In genomic region chr17:35069311-35069710, GRCh38 we compare ENCODE assay signal across 11 cellular contexts. TPM values are rescaled to one million over a fixed set of nuclear protein-coding genes. Genes with fewer than 3 reads are reported as not detected.
DNase-seq lines count a peak whose midpoint lies in the region; ATAC-seq and TF ChIP-seq lines count a peak whose summit lies in the region.
"Had no signal": no experiment of that assay in that cellular context is flagged by ENCODE, and none has a peak within 500 bp of the region (broad histone marks: within the 10 kb centered on the region; RNA-seq: fewer than 3 reads in every experiment).

No MANE protein-coding gene starts in this region.

- H3K36me3 ChIP-seq in mucosa of descending colon (ENCODE audit: low read depth): no peaks in the 10 kb centered on the region

- no peak for DNase-seq in CD14-positive monocyte (ENCODE audit: low spot score)
- DNase-seq in HFFc6: peak; percentile 41
- no peak for DNase-seq in caudate nucleus (lab: John Stamatoyannopoulos, UW)
- DNase-seq in mucosa of descending colon: no peak
- DNase-seq in GOT3 (lab: John Stamatoyannopoulos, UW): no peak
- DNase-seq in NCI-H2029 treated with DMSO at 0.1 percent for 48 hours (lab: John Stamatoyannopoulos, UW): no peak
- DNase-seq: activated T-cell treated with anti-CD3 and anti-CD28 coated beads for 4 hours; NCI-H510A treated with DMSO at 0.1 percent for 48 hours; stimulated activated CD8-positive, alpha-beta memory T cell treated with anti-CD3 and anti-CD28 coated beads, Interleukin-4, amount 100 ng/mL, for 48 hours had no signal

- no peak overlapping the region for H3K4me3 ChIP-seq in mucosa of descending colon

- peak; percentile 26 for ATAC-seq in mucosa of descending colon
- ATAC-seq in HG02970 (IDR thresholded peaks at IDR 0.05; ENCODE audit: low FRiP score, unreplicated experiment): no peak
- no peak for ATAC-seq in GM18868 (IDR thresholded peaks at IDR 0.05; ENCODE audit: unreplicated experiment)

- intact Hi-C loops in CD14-positive monocyte (cut with micrococcal nuclease): no loop called here
- intact Hi-C loops in mucosa of descending colon (cut with DNase I, micrococcal nuclease): no loop called here

- peak overlapping the region in 6 of 7 donors; percentile 25 to 78 (median 42) for H3K27ac Mint-ChIP-seq in CD14-positive monocyte
- H3K27ac Mint-ChIP-seq in HFFc6: peak overlapping the region; percentile 19

- TF ChIP-seq CTCF in CD14-positive monocyte (IDR thresholded peaks at IDR 0.05): no peak
- TF ChIP-seq CTCF in HFFc6 (IDR thresholded peaks at IDR 0.05): no peak
- TF ChIP-seq CTCF in mucosa of descending colon (IDR thresholded peaks at IDR 0.05): no peak

- H3K4me1 Mint-ChIP-seq in CD14-positive monocyte (peaks cover 71% of the 10 kb centered on the region), HFFc6 (ENCODE audit: low read depth) (peaks cover 33% of the 10 kb centered on the region)

- no peak overlapping the region for H3K4me3 Mint-ChIP-seq in CD14-positive monocyte
- H3K4me3 Mint-ChIP-seq in HFFc6: no peak overlapping the region

- H3K4me1 ChIP-seq in mucosa of descending colon (ENCODE audit: low read depth): peaks cover 12% of the 10 kb centered on the region

- no peaks in the 10 kb centered on the region for H3K9me3 ChIP-seq in mucosa of descending colon

- H3K9me3 Mint-ChIP-seq in CD14-positive monocyte (no peaks in the 10 kb centered on the region), HFFc6 (no peaks in the 10 kb centered on the region)

- H3K27ac ChIP-seq in caudate nucleus (ENCODE audit: low read depth, low read length): peak overlapping the region; percentile 27

- H3K27me3 Mint-ChIP-seq in CD14-positive monocyte (ENCODE audit: low read depth in 3 of 3): no peaks in the 10 kb centered on the region
- peaks cover 1% of the 10 kb centered on the region; the same call in 1 of the 2 replicates for H3K27me3 Mint-ChIP-seq in HFFc6 (ENCODE audit: insufficient read depth)

- peaks cover 13% of the 10 kb centered on the region in 2 donors for H3K36me3 Mint-ChIP-seq in CD14-positive monocyte
- no peaks in the 10 kb centered on the region for H3K36me3 Mint-ChIP-seq in HFFc6 (ENCODE audit: low read depth)

RNA-seq across cellular contexts. Expression of gene RFFL, which starts 5.8 kb away (rescaled TPM):
- polyA plus RNA-seq in CD14-positive monocyte: 10 to 100 TPM; 16.1 to 24.7 TPM
- total RNA-seq in HFFc6 (2021; fragmentation: NEBNext Ultra II Directional; extraction: Animal tissue kit (Norgen Biotek cat#: 25700)): 10 to 100 TPM; 12.0 to 18.5 (median 13.6) TPM
- 10 to 100 TPM; 45.2 to 69.1 (median 64.1) TPM for total RNA-seq in mucosa of descending colon

RNA-seq across cellular contexts. Expression of gene RAD51D, which starts 50.3 kb away (rescaled TPM):
- 1 to 10 TPM; 4.4 to 6.9 TPM for polyA plus RNA-seq in CD14-positive monocyte
- 10 to 100 TPM in 5 of 6 experiments, 1 to 10 TPM in 1; 8.9 to 14.1 (median 12.7) TPM for total RNA-seq in HFFc6 (2021; fragmentation: NEBNext Ultra II Directional; extraction: Animal tissue kit (Norgen Biotek cat#: 25700))
- total RNA-seq in mucosa of descending colon: 10 to 100 TPM in 2 of 3 donors, 1 to 10 TPM in 1; 9.1 to 14.4 (median 11.6) TPM

RNA-seq across cellular contexts. Expression of gene FNDC8, which starts 52.1 kb away (rescaled TPM):
- polyA plus RNA-seq in CD14-positive monocyte: not detected
- not detected for total RNA-seq in HFFc6 (2021; fragmentation: NEBNext Ultra II Directional; extraction: Animal tissue kit (Norgen Biotek cat#: 25700))
- not detected for total RNA-seq in mucosa of descending colon
